ENCODE assay signal across 8 cellular contexts in genomic region chr3:58471025-58471887, GRCh38. TPM values are rescaled to one million over a fixed set of nuclear protein-coding genes. Genes with fewer than 3 reads are reported as not detected.
DNase-seq lines count a peak whose midpoint lies in the region; ATAC-seq and TF ChIP-seq lines count a peak whose summit lies in the region.

No MANE protein-coding gene starts in this region.

- H3K27me3 Mint-ChIP-seq in activated T-cell treated with anti-CD3 and anti-CD28 coated beads, Interleukin-2, amount 50 U/mL, for 24 hours: peaks cover 3% of the 10 kb centered on the region

- 61% methylated on average over 4 to 8 of the region's 10 CpGs for WGBS in gastroesophageal sphincter (ENCODE audit: low coverage in 1 of 2), 2 donors

- no peak overlapping the region for H3K4me3 ChIP-seq in gastroesophageal sphincter
- no peak overlapping the region for H3K4me3 ChIP-seq in skeletal muscle cell (ENCODE audit: low read depth, low read length)

- no peak for TF ChIP-seq CTCF in gastroesophageal sphincter (IDR thresholded peaks at IDR 0.05)

- no peak for TF ChIP-seq EP300 in gastroesophageal sphincter (IDR thresholded peaks at IDR 0.05)

- H3K36me3 ChIP-seq in gastroesophageal sphincter: no peaks in the 10 kb centered on the region

- peaks cover 0 to 13% (median 0%) of the 10 kb centered on the region in 3 donors for H3K4me1 ChIP-seq in gastroesophageal sphincter

- no peaks in the 10 kb centered on the region for H3K9me3 Mint-ChIP-seq in activated T-cell treated with anti-CD3 and anti-CD28 coated beads, Interleukin-2, amount 50 U/mL, for 24 hours

- peak; percentile 58 for ATAC-seq in gastroesophageal sphincter
- ATAC-seq in GM21723 (IDR thresholded peaks at IDR 0.05; ENCODE audit: unreplicated experiment): no peak

- no peaks in the 10 kb centered on the region for H3K9me3 ChIP-seq in gastroesophageal sphincter

- H3K4me3 Mint-ChIP-seq in activated T-cell treated with anti-CD3 and anti-CD28 coated beads, Interleukin-2, amount 50 U/mL, for 24 hours: no peak overlapping the region

- no peaks in the 10 kb centered on the region for H3K27me3 ChIP-seq in gastroesophageal sphincter

- peak overlapping the region; percentile 88 for H3K27ac Mint-ChIP-seq in activated T-cell treated with anti-CD3 and anti-CD28 coated beads, Interleukin-2, amount 50 U/mL, for 24 hours

- no peaks in the 10 kb centered on the region for H3K36me3 Mint-ChIP-seq in activated T-cell treated with anti-CD3 and anti-CD28 coated beads, Interleukin-2, amount 50 U/mL, for 24 hours (ENCODE audit: low read depth)

- H3K4me1 Mint-ChIP-seq in activated T-cell treated with anti-CD3 and anti-CD28 coated beads, Interleukin-2, amount 50 U/mL, for 24 hours (ENCODE audit: low read depth): peaks cover 41% of the 10 kb centered on the region

- TF ChIP-seq POLR2A in gastroesophageal sphincter (IDR thresholded peaks at IDR 0.05): no peak

- H3K27ac ChIP-seq in gastroesophageal sphincter: peak overlapping the region in 2 of 4 donors; percentile 35 to 37

- DNase-seq in AG08396 (ENCODE audit: low spot score) (peak; percentile 65), HCEC 1CT (peak; percentile 91), NCI-H510A treated with DMSO at 0.1 percent for 48 hours (lab: John Stamatoyannopoulos, UW) (peak; percentile 63), skeletal muscle cell (ENCODE audit: low read depth) (peak; percentile 93), HUDEP-2 (lab: John Stamatoyannopoulos, UW; ENCODE audit: unreplicated experiment in 76 of 76) (no peak)
- DNase-seq in activated T-cell treated with anti-CD3 and anti-CD28 coated beads, Interleukin-2, amount 50 U/mL, for 24 hours: peak; percentile 54

RNA-seq across cellular contexts. Expression of gene KCTD6, which starts 20.6 kb away (rescaled TPM):
- 10 to 100 TPM; 13.1 to 17.8 (median 16.3) TPM for total RNA-seq in gastroesophageal sphincter

RNA-seq across cellular contexts. Expression of gene PDHB, which starts 37.6 kb away (rescaled TPM):
- total RNA-seq in gastroesophageal sphincter: 100 to 1,000 TPM in 3 of 4 donors, 10 to 100 TPM in 1; 90.1 to 213 (median 146) TPM

Comparison
In these comparisons a context has a peak if more than half of its experiments do, and no peak if none do; other contexts are left out.
1. DNase-seq: peak in AG08396 (single experiment), HCEC 1CT (single experiment), NCI-H510A treated with DMSO at 0.1 percent for 48 hours (single experiment), activated T-cell treated with anti-CD3 and anti-CD28 coated beads, Interleukin-2, amount 50 U/mL, for 24 hours (single experiment) and skeletal muscle cell (single experiment); none in HUDEP-2 (0 of 76).